In genomic region chrX:95056901-95057300, GRCh38 we compare ENCODE assay signal across 12 cellular contexts.
DNase-seq lines count a peak whose midpoint lies in the region; ATAC-seq and TF ChIP-seq lines count a peak whose summit lies in the region.
"Had no signal": no experiment of that assay in that cellular context is flagged by ENCODE, and none has a peak within 500 bp of the region (broad histone marks: within the 10 kb centered on the region; RNA-seq: fewer than 3 reads in every experiment).

No MANE protein-coding gene starts in this region.

- no peaks in the 10 kb centered on the region for H3K36me3 Mint-ChIP-seq in HFFc6 (ENCODE audit: low read depth)
- H3K36me3 Mint-ChIP-seq: CD8-positive, alpha-beta T cell had no signal

- peak overlapping the region; percentile 31 for H3K27ac Mint-ChIP-seq in HFFc6
- H3K27ac Mint-ChIP-seq: CD8-positive, alpha-beta T cell had no signal

- peak; percentile 72 for TF ChIP-seq CTCF in HFFc6 (IDR thresholded peaks at IDR 0.05)
- peak; percentile 27 for TF ChIP-seq CTCF in fibroblast of villous mesenchyme (IDR thresholded peaks at IDR 0.05; ENCODE audit: insufficient read depth, low read depth, low read length)

- in situ Hi-C loops in ACHN (cut with HindIII; ENCODE audit: low pct_ligation_motif_present, low pct_unique_long_range_greater_than_20kb, low sequenced_read_pairs) = no loop called here

- peak overlapping the region; percentile 43; the same call in 1 of the 2 replicates for H3K4me3 Mint-ChIP-seq in HFFc6
- H3K4me3 Mint-ChIP-seq: CD8-positive, alpha-beta T cell had no signal

- DNase-seq in ACHN = peak; percentile 46
- DNase-seq in HFFc6 = peak; percentile 20
- peak; percentile 1 for DNase-seq in SW480 (ENCODE audit: low spot score)
- DNase-seq in fibroblast of villous mesenchyme (ENCODE audit: low read depth) = peak; percentile 30
- no peak for DNase-seq in D341Med (ENCODE audit: low spot score)
- no peak for DNase-seq in SK-N-DZ (ENCODE audit: low spot score)
- DNase-seq in activated naive CD4-positive, alpha-beta T cell (lab: John Stamatoyannopoulos, UW) = no peak
- DNase-seq: CD8-positive, alpha-beta T cell; Kasumi-1; left ventricle myocardium inferior; NCI-H226 had no signal

- H3K27me3 Mint-ChIP-seq in HFFc6 (ENCODE audit: insufficient read depth) = no peaks in the 10 kb centered on the region

- peaks cover 51% of the 10 kb centered on the region for H3K4me1 Mint-ChIP-seq in HFFc6 (ENCODE audit: low read depth)

- no peak for ATAC-seq in GM21381 (IDR thresholded peaks at IDR 0.05; ENCODE audit: unreplicated experiment)
- ATAC-seq: CD8-positive, alpha-beta T cell had no signal

- H3K9me3 Mint-ChIP-seq in HFFc6 = no peaks in the 10 kb centered on the region
- H3K9me3 Mint-ChIP-seq: CD8-positive, alpha-beta T cell had no signal

- no peak overlapping the region for H3K4me3 ChIP-seq in fibroblast of villous mesenchyme (ENCODE audit: low read depth, low read length)
- H3K4me3 ChIP-seq: left ventricle myocardium inferior had no signal

Comparison
In these comparisons a context has a peak if more than half of its experiments do, and no peak if none do; other contexts are left out.
1. DNase-seq: peak in ACHN (single experiment), HFFc6 (single experiment), SW480 (single experiment) and fibroblast of villous mesenchyme (single experiment); none in D341Med (single experiment), SK-N-DZ (single experiment) and activated naive CD4-positive, alpha-beta T cell (0 of 4).